In genomic region chr10:92750788-92751533, GRCh38 we compare ENCODE assay signal across 16 cellular contexts.
DNase-seq lines count a peak whose midpoint lies in the region; ATAC-seq and TF ChIP-seq lines count a peak whose summit lies in the region.
"Had no signal": no experiment of that assay in that cellular context is flagged by ENCODE, and none has a peak within 500 bp of the region (broad histone marks: within the 10 kb centered on the region; RNA-seq: fewer than 3 reads in every experiment).

No MANE protein-coding gene starts in this region.

- H3K4me1 Mint-ChIP-seq in dendritic cell treated with granulocyte-macrophage colony-stimulating factor and Interleukin-4, amounts not matched to agents 40 ng/mL and 50 ng/mL, for 4 days (ENCODE audit: low read depth) = peaks cover 49% of the 10 kb centered on the region
- H3K4me1 Mint-ChIP-seq in activated T-helper 1 cell treated with anti-CD3 and anti-CD28 coated beads, Interleukin-12 subunit alpha, Interleukin-12 subunit beta, Interleukin-2, Interleukin-4 antibody, amounts not matched to agents 30 ng/mL and 10 ng/mL and 1 ng/mL, durations not matched to agents 14 hours and 24 hours and 36 hours (ENCODE audit: low read depth) = peaks cover 11% of the 10 kb centered on the region

- peaks cover 8% of the 10 kb centered on the region for H3K9me3 Mint-ChIP-seq in dendritic cell treated with granulocyte-macrophage colony-stimulating factor and Interleukin-4, amounts not matched to agents 40 ng/mL and 50 ng/mL, for 4 days
- no peaks in the 10 kb centered on the region for H3K9me3 Mint-ChIP-seq in activated T-helper 1 cell treated with anti-CD3 and anti-CD28 coated beads, Interleukin-12 subunit alpha, Interleukin-12 subunit beta, Interleukin-2, Interleukin-4 antibody, amounts not matched to agents 30 ng/mL and 10 ng/mL and 1 ng/mL, durations not matched to agents 14 hours and 24 hours and 36 hours
- H3K9me3 Mint-ChIP-seq: central memory CD8-positive, alpha-beta T cell; stimulated activated effector memory CD8-positive, alpha-beta T cell treated with anti-CD3 and anti-CD28 coated beads, Interleukin-12 subunit alpha, Interleukin-12 subunit beta, amount 100 ng/mL, for 72 hours had no signal

- no peak overlapping the region for H3K4me3 ChIP-seq in gastroesophageal sphincter

- peaks cover 7% of the 10 kb centered on the region for H3K36me3 Mint-ChIP-seq in dendritic cell treated with granulocyte-macrophage colony-stimulating factor and Interleukin-4, amounts not matched to agents 40 ng/mL and 50 ng/mL, for 4 days (ENCODE audit: low read depth)
- no peaks in the 10 kb centered on the region for H3K36me3 Mint-ChIP-seq in activated T-helper 1 cell treated with anti-CD3 and anti-CD28 coated beads, Interleukin-12 subunit alpha, Interleukin-12 subunit beta, Interleukin-2, Interleukin-4 antibody, amounts not matched to agents 30 ng/mL and 10 ng/mL and 1 ng/mL, durations not matched to agents 14 hours and 24 hours and 36 hours (ENCODE audit: low read depth)
- H3K36me3 Mint-ChIP-seq: CD4-positive, CD25-positive, alpha-beta regulatory T cell; stimulated activated effector memory CD8-positive, alpha-beta T cell treated with anti-CD3 and anti-CD28 coated beads, Interleukin-12 subunit alpha, Interleukin-12 subunit beta, amount 100 ng/mL, for 72 hours had no signal

- WGBS in gastroesophageal sphincter (ENCODE audit: low coverage in 1 of 2), 2 donors = 55 to 61% methylated on average over 7 to 9 of the region's 9 CpGs

- H3K4me1 ChIP-seq in gastroesophageal sphincter = peaks cover 0 to 7% (median 0%) of the 10 kb centered on the region in 3 donors

- intact Hi-C loops in dendritic cell treated with granulocyte-macrophage colony-stimulating factor and Interleukin-4, amounts not matched to agents 40 ng/mL and 50 ng/mL, for 4 days (cut with micrococcal nuclease) = loop anchor here (10.0 kb wide), 1 partner anchor 156 kb away; the partner anchor contains the start of gene KIF11
- intact Hi-C loops in activated T-helper 1 cell treated with anti-CD3 and anti-CD28 coated beads, Interleukin-12 subunit alpha, Interleukin-12 subunit beta, Interleukin-2, Interleukin-4 antibody, amounts not matched to agents 30 ng/mL and 10 ng/mL and 1 ng/mL, durations not matched to agents 14 hours and 24 hours and 36 hours (cut with micrococcal nuclease) = no loop called here

- H3K36me3 ChIP-seq in gastroesophageal sphincter = no peaks in the 10 kb centered on the region

- H3K27ac ChIP-seq in gastroesophageal sphincter = no peak overlapping the region

- peak overlapping the region; percentile 71 for H3K27ac Mint-ChIP-seq in dendritic cell treated with granulocyte-macrophage colony-stimulating factor and Interleukin-4, amounts not matched to agents 40 ng/mL and 50 ng/mL, for 4 days
- H3K27ac Mint-ChIP-seq in activated T-helper 1 cell treated with anti-CD3 and anti-CD28 coated beads, Interleukin-12 subunit alpha, Interleukin-12 subunit beta, Interleukin-2, Interleukin-4 antibody, amounts not matched to agents 30 ng/mL and 10 ng/mL and 1 ng/mL, durations not matched to agents 14 hours and 24 hours and 36 hours = no peak overlapping the region
- H3K27ac Mint-ChIP-seq: CD4-positive, CD25-positive, alpha-beta regulatory T cell; stimulated activated effector memory CD8-positive, alpha-beta T cell treated with anti-CD3 and anti-CD28 coated beads, Interleukin-12 subunit alpha, Interleukin-12 subunit beta, amount 100 ng/mL, for 72 hours had no signal

- peaks cover 2% of the 10 kb centered on the region for H3K27me3 Mint-ChIP-seq in dendritic cell treated with granulocyte-macrophage colony-stimulating factor and Interleukin-4, amounts not matched to agents 40 ng/mL and 50 ng/mL, for 4 days
- peaks cover 5% of the 10 kb centered on the region for H3K27me3 Mint-ChIP-seq in activated T-helper 1 cell treated with anti-CD3 and anti-CD28 coated beads, Interleukin-12 subunit alpha, Interleukin-12 subunit beta, Interleukin-2, Interleukin-4 antibody, amounts not matched to agents 30 ng/mL and 10 ng/mL and 1 ng/mL, durations not matched to agents 14 hours and 24 hours and 36 hours (ENCODE audit: insufficient read depth)

- no peak for TF ChIP-seq POLR2A in gastroesophageal sphincter (IDR thresholded peaks at IDR 0.05)

- no peaks in the 10 kb centered on the region for H3K9me3 ChIP-seq in gastroesophageal sphincter

- ATAC-seq in omental fat pad (ENCODE audit: low FRiP score) = no peak
- ATAC-seq in gastroesophageal sphincter = no peak
- ATAC-seq: stimulated activated effector memory CD8-positive, alpha-beta T cell treated with anti-CD3 and anti-CD28 coated beads, Interleukin-12 subunit alpha, Interleukin-12 subunit beta, amount 100 ng/mL, for 72 hours had no signal

- no peak for TF ChIP-seq CTCF in omental fat pad (IDR thresholded peaks at IDR 0.05)
- no peak for TF ChIP-seq CTCF in gastroesophageal sphincter (IDR thresholded peaks at IDR 0.05)

- TF ChIP-seq EP300 in gastroesophageal sphincter (IDR thresholded peaks at IDR 0.05) = no peak

- H3K27me3 ChIP-seq in gastroesophageal sphincter = no peaks in the 10 kb centered on the region

- peak; percentile 28 for DNase-seq in GM03348 (ENCODE audit: low spot score)
- peak; percentile 87 for DNase-seq in MV-4-11 (lab: John Stamatoyannopoulos, UW)
- DNase-seq in pons (ENCODE audit: low spot score) = peak; percentile 38
- no peak for DNase-seq in omental fat pad (ENCODE audit: low spot score)
- no peak for DNase-seq in activated T-helper 1 cell treated with anti-CD3 and anti-CD28 coated beads, Interleukin-12 subunit alpha, Interleukin-12 subunit beta, Interleukin-2, Interleukin-4 antibody, amounts not matched to agents 30 ng/mL and 10 ng/mL and 1 ng/mL, durations not matched to agents 14 hours and 24 hours and 36 hours (ENCODE audit: low spot score)
- DNase-seq: activated CD4-positive, alpha-beta T cell treated with anti-CD3 and anti-CD28 coated beads, Interleukin-2, amount 50 U/mL, for 1 hour; activated T-cell treated with anti-CD3 and anti-CD28 coated beads, Interleukin-2, amount 50 U/mL, for 1 hour; CD4-positive, CD25-positive, alpha-beta regulatory T cell; KBM-7; kidney glomerular epithelial cell; NCI-H2081; Right ventricle myocardium superior had no signal

- H3K4me3 Mint-ChIP-seq in dendritic cell treated with granulocyte-macrophage colony-stimulating factor and Interleukin-4, amounts not matched to agents 40 ng/mL and 50 ng/mL, for 4 days = no peak overlapping the region
- no peak overlapping the region for H3K4me3 Mint-ChIP-seq in activated T-helper 1 cell treated with anti-CD3 and anti-CD28 coated beads, Interleukin-12 subunit alpha, Interleukin-12 subunit beta, Interleukin-2, Interleukin-4 antibody, amounts not matched to agents 30 ng/mL and 10 ng/mL and 1 ng/mL, durations not matched to agents 14 hours and 24 hours and 36 hours
- H3K4me3 Mint-ChIP-seq: CD4-positive, CD25-positive, alpha-beta regulatory T cell; central memory CD8-positive, alpha-beta T cell; stimulated activated effector memory CD8-positive, alpha-beta T cell treated with anti-CD3 and anti-CD28 coated beads, Interleukin-12 subunit alpha, Interleukin-12 subunit beta, amount 100 ng/mL, for 72 hours had no signal

Comparison
In these comparisons a context has a peak if more than half of its experiments do, and no peak if none do; other contexts are left out.
1. DNase-seq: peak in GM03348 (single experiment), MV-4-11 (single experiment) and pons (single experiment); none in omental fat pad (single experiment) and activated T-helper 1 cell treated with anti-CD3 and anti-CD28 coated beads, Interleukin-12 subunit alpha, Interleukin-12 subunit beta, Interleukin-2, Interleukin-4 antibody, amounts not matched to agents 30 ng/mL and 10 ng/mL and 1 ng/mL, durations not matched to agents 14 hours and 24 hours and 36 hours (single experiment).